23 cellular contexts compared by ENCODE assay signal in genomic region chr12:77328326-77328725, GRCh38.
DNase-seq lines count a peak whose midpoint lies in the region; ATAC-seq, FAIRE-seq and TF ChIP-seq lines count a peak whose summit lies in the region.
"Had no signal": no experiment of that assay in that cellular context is flagged by ENCODE, and none has a peak within 500 bp of the region (broad histone marks: within the 10 kb centered on the region; RNA-seq: fewer than 3 reads in every experiment).

No MANE protein-coding gene starts in this region.

- no peaks in the 10 kb centered on the region for H3K9me3 Mint-ChIP-seq in activated CD8-positive, alpha-beta T cell treated with anti-CD3 and anti-CD28 coated beads for 36 hours
- H3K9me3 Mint-ChIP-seq: H9 had no signal

- no peak for TF ChIP-seq RAD21 in HepG2 (CRISPR knock-in tag; IDR thresholded peaks at IDR 0.05)

- DNase-seq in HepG2 (ENCODE audit: low spot score), result no peak
- no peak for DNase-seq in right lobe of liver
- peak; percentile 59 for DNase-seq in bronchial epithelial cell (ENCODE audit: low read depth)
- DNase-seq in foreskin keratinocyte, result peak in 1 of 2 donors; percentile 49
- no peak for DNase-seq in trophoblast cell
- no peak for DNase-seq in activated CD4-positive, alpha-beta T cell treated with anti-CD3 and anti-CD28 coated beads, Interleukin-2, amount 50 U/mL, for 4 hours
- no peak for DNase-seq in activated CD8-positive, alpha-beta T cell treated with anti-CD3 and anti-CD28 coated beads for 36 hours
- no peak for DNase-seq in activated CD8-positive, alpha-beta memory T cell treated with anti-CD3 and anti-CD28 coated beads for 24 hours
- DNase-seq: ACHN; BE2C; CD4-positive, CD25-positive, alpha-beta regulatory T cell; CD8-positive, alpha-beta memory T cell; COR-L47; DMS 273 treated with DMSO at 0.1 percent for 48 hours; DMS53; DND-41; EL; GOT3; H9 had no signal

- H3K27me3 ChIP-seq in HepG2 (ENCODE audit: control insufficient read depth in 1 of 2, insufficient read depth in 2 of 2, low read length in 2 of 2) (peaks cover 0 to 23% of the 10 kb centered on the region in 2 experiments; a peak in 2 of 5 replicates), right lobe of liver (peaks cover 0 to 4% of the 10 kb centered on the region in 2 donors), bronchial epithelial cell (ENCODE audit: control insufficient read depth, insufficient read depth, low read length) (peaks cover 2% of the 10 kb centered on the region), foreskin keratinocyte (no peaks in the 10 kb centered on the region), trophoblast cell (ENCODE audit: insufficient read depth, low read length) (peaks cover 12% of the 10 kb centered on the region)

- H3K4ac ChIP-seq in trophoblast cell (ENCODE audit: low read depth, low read length), result no peak overlapping the region

- H2BK120ac ChIP-seq in trophoblast cell (ENCODE audit: insufficient read depth, low read length, poor library complexity), result no peak overlapping the region

- peak overlapping the region; percentile 53 for H3K23ac ChIP-seq in trophoblast cell (ENCODE audit: low read length)

- H3K4me2 ChIP-seq in HepG2 (ENCODE audit: low read depth, low read length), result no peak overlapping the region
- H3K4me2 ChIP-seq in trophoblast cell (ENCODE audit: low read length), result no peak overlapping the region

- TF ChIP-seq EP300 in HepG2 (IDR thresholded peaks at IDR 0.05; ENCODE audit: low read depth in 2 of 2, low read length in 2 of 2), result no peak
- TF ChIP-seq EP300 in HepG2 (CRISPR knock-in tag; IDR thresholded peaks at IDR 0.05; ENCODE audit: borderline replicate concordance), result no peak

- no peak for TF ChIP-seq CTCF in HepG2 (CRISPR knock-in tag; IDR thresholded peaks at IDR 0.05)
- no peak for TF ChIP-seq CTCF in right lobe of liver (IDR thresholded peaks at IDR 0.05)
- no peak for TF ChIP-seq CTCF in bronchial epithelial cell (IDR thresholded peaks at IDR 0.05; ENCODE audit: insufficient read depth, low read length, severe bottlenecking)
- TF ChIP-seq CTCF in foreskin keratinocyte (conservative IDR thresholded peaks at IDR 0.05), result no peak
- TF ChIP-seq CTCF in activated CD8-positive, alpha-beta T cell treated with anti-CD3 and anti-CD28 coated beads for 36 hours (IDR thresholded peaks at IDR 0.05), result no peak

- H4K91ac ChIP-seq in trophoblast cell (ENCODE audit: low read depth, low read length), result no peak overlapping the region

- H4K20me1 ChIP-seq in HepG2 (ENCODE audit: insufficient read depth, low read length), result no peaks in the 10 kb centered on the region

- no peak overlapping the region for H2AK5ac ChIP-seq in trophoblast cell (ENCODE audit: low read length)

- H3K18ac ChIP-seq in trophoblast cell (ENCODE audit: low read length), result no peak overlapping the region

- no peak overlapping the region for H3K4me3 Mint-ChIP-seq in activated CD8-positive, alpha-beta T cell treated with anti-CD3 and anti-CD28 coated beads for 36 hours
- H3K4me3 Mint-ChIP-seq: CD4-positive, CD25-positive, alpha-beta regulatory T cell; CD8-positive, alpha-beta memory T cell; H9 had no signal

- H3K36me3 ChIP-seq in HepG2 (replicated peaks in 1 of 2; ENCODE audit: control insufficient read depth in 1 of 2, insufficient read depth in 2 of 2, low read length in 2 of 2) (no peaks in the 10 kb centered on the region), right lobe of liver (no peaks in the 10 kb centered on the region), bronchial epithelial cell (ENCODE audit: control insufficient read depth, insufficient read depth, low read length) (no peaks in the 10 kb centered on the region), trophoblast cell (ENCODE audit: control insufficient read depth in 1 of 2, insufficient read depth in 2 of 2, low read length in 2 of 2) (no peaks in the 10 kb centered on the region)
- H3K36me3 ChIP-seq: BE2C had no signal

- in situ Hi-C loops in HepG2 (cut with HindIII; ENCODE audit: extremely low pct_ligation_motif_present, low pct_unique_long_range_greater_than_20kb), result no loop called here

- POLR2A ChIA-PET in HepG2 (lab: Yijun Ruan, JAX), result no interaction called here
- POLR2A ChIA-PET in activated CD8-positive, alpha-beta T cell treated with anti-CD3 and anti-CD28 coated beads for 36 hours (lab: Charles Lee), result no interaction called here

- no peaks in the 10 kb centered on the region for H3K79me1 ChIP-seq in trophoblast cell (ENCODE audit: low read length)

- no peak for TF ChIP-seq POLR2A in HepG2 (IDR thresholded peaks at IDR 0.05; ENCODE audit: insufficient read depth in 1 of 2, low read depth in 2 of 2, low read length in 2 of 2)
- TF ChIP-seq POLR2A in right lobe of liver (IDR thresholded peaks at IDR 0.05), result no peak

- no peak overlapping the region for H3K4me3 ChIP-seq in HepG2 (replicated peaks in 1 of 3; ENCODE audit: insufficient read depth in 1 of 3, low read depth in 2 of 3, low read length in 3 of 3)
- H3K4me3 ChIP-seq in right lobe of liver, result no peak overlapping the region
- H3K4me3 ChIP-seq in bronchial epithelial cell (ENCODE audit: low read depth, low read length), result no peak overlapping the region
- H3K4me3 ChIP-seq in trophoblast cell (ENCODE audit: low read depth, low read length), result no peak overlapping the region

- peaks cover 6% of the 10 kb centered on the region for H3K4me1 Mint-ChIP-seq in activated CD8-positive, alpha-beta T cell treated with anti-CD3 and anti-CD28 coated beads for 36 hours (ENCODE audit: low read depth)

- H3K79me2 ChIP-seq in HepG2 (ENCODE audit: insufficient read depth, low read length) (no peaks in the 10 kb centered on the region), trophoblast cell (ENCODE audit: control insufficient read depth, insufficient read depth, low read length, poor library complexity) (no peaks in the 10 kb centered on the region)

- no peak overlapping the region for H4K12ac ChIP-seq in trophoblast cell (ENCODE audit: low read depth, low read length)

- 1% methylated on average over 7 of the region's 7 CpGs for WGBS in HepG2 (ENCODE audit: low lambda C conversion rate)
- WGBS in right lobe of liver (ENCODE audit: insufficient coverage, low coverage, low lambda C conversion rate, missing lambda C conversion rate), result 59% methylated on average over 5 of the region's 7 CpGs
- WGBS in trophoblast cell (ENCODE audit: extremely low coverage, insufficient coverage, insufficient read length), result no CpG with 5 or more reads among the region's 7 CpGs

- H2BK5ac ChIP-seq in trophoblast cell (ENCODE audit: low read depth, low read length, poor library complexity), result no peak overlapping the region

- no peak overlapping the region for H3K27ac Mint-ChIP-seq in activated CD8-positive, alpha-beta T cell treated with anti-CD3 and anti-CD28 coated beads for 36 hours
- H3K27ac Mint-ChIP-seq: CD4-positive, CD25-positive, alpha-beta regulatory T cell; CD8-positive, alpha-beta memory T cell; H9 had no signal

- FAIRE-seq in HepG2 (lab: Jason Lieb, UNC), result no peak
- FAIRE-seq in bronchial epithelial cell (lab: Jason Lieb, UNC), result no peak
- FAIRE-seq: A204.1, G401.6, GM12891, GM19239 had no signal

- peaks cover 2% of the 10 kb centered on the region for H3K36me3 Mint-ChIP-seq in activated CD8-positive, alpha-beta T cell treated with anti-CD3 and anti-CD28 coated beads for 36 hours (ENCODE audit: low read depth)
- H3K36me3 Mint-ChIP-seq: CD8-positive, alpha-beta memory T cell had no signal

- H3K4me1 ChIP-seq in HepG2 (ENCODE audit: insufficient read depth, low read length), result peaks cover 4% of the 10 kb centered on the region; the same call in 1 of the 2 replicates
- H3K4me1 ChIP-seq in right lobe of liver, result peaks cover 0 to 7% (median 0%) of the 10 kb centered on the region in 4 donors
- H3K4me1 ChIP-seq in foreskin keratinocyte, result peaks cover 10% of the 10 kb centered on the region
- H3K4me1 ChIP-seq in trophoblast cell (ENCODE audit: control insufficient read depth in 1 of 2, insufficient read depth in 2 of 2, low read length in 2 of 2), result peaks cover 2% of the 10 kb centered on the region in 2 experiments
- H3K4me1 ChIP-seq: BE2C had no signal

- no peak overlapping the region for H3K14ac ChIP-seq in trophoblast cell (ENCODE audit: low read length)

- no peak overlapping the region for H2AFZ ChIP-seq in HepG2 (ENCODE audit: low read length)
- H2AFZ ChIP-seq in trophoblast cell (ENCODE audit: insufficient read depth, low read length, poor library complexity), result no peak overlapping the region

- H3K9me3 ChIP-seq in HepG2 (ENCODE audit: low read length) (no peaks in the 10 kb centered on the region), right lobe of liver (no peaks in the 10 kb centered on the region), trophoblast cell (ENCODE audit: insufficient read depth, low read depth, low read length) (no peaks in the 10 kb centered on the region)
- H3K9me3 ChIP-seq: BE2C had no signal

- CTCF ChIA-PET in HepG2 (lab: Yijun Ruan, JAX; ENCODE audit: low intra/inter-chr PET ratio, low total read pairs), result no interaction called here
- CTCF ChIA-PET in activated CD8-positive, alpha-beta T cell treated with anti-CD3 and anti-CD28 coated beads for 36 hours (lab: Charles Lee), result no interaction called here

- H3K27ac ChIP-seq in HepG2 (ENCODE audit: extremely low read length, insufficient read depth, low read length), result no peak overlapping the region
- H3K27ac ChIP-seq in right lobe of liver, result no peak overlapping the region
- no peak overlapping the region for H3K27ac ChIP-seq in foreskin keratinocyte
- no peak overlapping the region for H3K27ac ChIP-seq in trophoblast cell (ENCODE audit: low read depth, low read length)

- intact Hi-C loops in HepG2 (cut with micrococcal nuclease; ENCODE audit: unreplicated experiment) (no loop called here), right lobe of liver (cut with DNase I) (no loop called here)
- intact Hi-C loops in activated CD8-positive, alpha-beta T cell treated with anti-CD3 and anti-CD28 coated beads for 36 hours (cut with micrococcal nuclease), result no loop called here

- peaks cover 35% of the 10 kb centered on the region for H3K27me3 Mint-ChIP-seq in activated CD8-positive, alpha-beta T cell treated with anti-CD3 and anti-CD28 coated beads for 36 hours

- H2BK12ac ChIP-seq in trophoblast cell (ENCODE audit: low read length), result no peak overlapping the region

- BruUV-seq in HepG2 (replicated peaks; lab: Mats Ljungman, UMichigan), result no TSS peak

- ATAC-seq in HepG2 (no peak), right lobe of liver (no peak), foreskin keratinocyte (peak; percentile 47)
- no peak for ATAC-seq in activated CD8-positive, alpha-beta T cell treated with anti-CD3 and anti-CD28 coated beads for 36 hours

- H4K8ac ChIP-seq in trophoblast cell (ENCODE audit: low read depth, low read length), result no peak overlapping the region

- H3K9ac ChIP-seq in HepG2 (ENCODE audit: insufficient read depth, low read depth, low read length) (no peak overlapping the region), trophoblast cell (ENCODE audit: low read length) (no peak overlapping the region)
